In the genomic region with DNA sequence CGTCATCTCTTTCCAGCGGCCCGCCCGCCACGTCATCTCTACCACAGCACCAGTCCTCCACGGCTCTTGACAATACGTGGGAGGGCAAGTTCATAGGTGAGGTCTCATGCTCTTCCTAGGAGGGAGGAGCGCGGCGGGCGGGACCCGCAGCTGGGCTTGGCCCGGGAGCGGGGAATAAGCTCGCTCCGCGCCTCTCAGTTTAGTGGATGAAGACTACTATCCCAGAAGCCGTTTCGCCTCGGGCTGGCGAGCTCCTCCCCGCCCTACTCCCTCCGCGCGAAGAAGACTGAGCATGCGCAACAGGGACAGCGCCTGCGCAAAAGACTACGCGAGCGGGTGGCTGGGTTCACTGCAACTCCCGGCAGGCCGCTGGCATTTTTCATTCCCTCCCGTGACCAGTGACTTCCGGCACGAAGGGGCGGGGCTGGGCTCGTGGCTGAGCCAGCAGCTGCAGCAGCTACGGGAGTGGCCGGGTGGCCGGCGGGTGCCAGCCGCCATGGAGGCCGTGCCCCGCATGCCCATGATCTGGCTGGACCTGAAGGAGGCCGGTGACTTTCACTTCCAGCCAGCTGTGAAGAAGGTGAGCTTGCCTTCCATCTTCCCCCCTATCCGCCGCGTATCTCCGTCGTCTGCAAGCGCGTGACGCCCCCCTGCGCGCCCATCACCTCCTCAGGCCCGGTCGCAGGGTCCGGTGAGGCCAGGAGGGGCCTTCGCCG, we compare ENCODE assay signal across 1 cellular context.
A peak's percentile ranks its signal among the peaks of the same experiment; 100 is the strongest.
TF ChIP-seq lines count a peak whose summit lies in the region.

A gene with protein sequence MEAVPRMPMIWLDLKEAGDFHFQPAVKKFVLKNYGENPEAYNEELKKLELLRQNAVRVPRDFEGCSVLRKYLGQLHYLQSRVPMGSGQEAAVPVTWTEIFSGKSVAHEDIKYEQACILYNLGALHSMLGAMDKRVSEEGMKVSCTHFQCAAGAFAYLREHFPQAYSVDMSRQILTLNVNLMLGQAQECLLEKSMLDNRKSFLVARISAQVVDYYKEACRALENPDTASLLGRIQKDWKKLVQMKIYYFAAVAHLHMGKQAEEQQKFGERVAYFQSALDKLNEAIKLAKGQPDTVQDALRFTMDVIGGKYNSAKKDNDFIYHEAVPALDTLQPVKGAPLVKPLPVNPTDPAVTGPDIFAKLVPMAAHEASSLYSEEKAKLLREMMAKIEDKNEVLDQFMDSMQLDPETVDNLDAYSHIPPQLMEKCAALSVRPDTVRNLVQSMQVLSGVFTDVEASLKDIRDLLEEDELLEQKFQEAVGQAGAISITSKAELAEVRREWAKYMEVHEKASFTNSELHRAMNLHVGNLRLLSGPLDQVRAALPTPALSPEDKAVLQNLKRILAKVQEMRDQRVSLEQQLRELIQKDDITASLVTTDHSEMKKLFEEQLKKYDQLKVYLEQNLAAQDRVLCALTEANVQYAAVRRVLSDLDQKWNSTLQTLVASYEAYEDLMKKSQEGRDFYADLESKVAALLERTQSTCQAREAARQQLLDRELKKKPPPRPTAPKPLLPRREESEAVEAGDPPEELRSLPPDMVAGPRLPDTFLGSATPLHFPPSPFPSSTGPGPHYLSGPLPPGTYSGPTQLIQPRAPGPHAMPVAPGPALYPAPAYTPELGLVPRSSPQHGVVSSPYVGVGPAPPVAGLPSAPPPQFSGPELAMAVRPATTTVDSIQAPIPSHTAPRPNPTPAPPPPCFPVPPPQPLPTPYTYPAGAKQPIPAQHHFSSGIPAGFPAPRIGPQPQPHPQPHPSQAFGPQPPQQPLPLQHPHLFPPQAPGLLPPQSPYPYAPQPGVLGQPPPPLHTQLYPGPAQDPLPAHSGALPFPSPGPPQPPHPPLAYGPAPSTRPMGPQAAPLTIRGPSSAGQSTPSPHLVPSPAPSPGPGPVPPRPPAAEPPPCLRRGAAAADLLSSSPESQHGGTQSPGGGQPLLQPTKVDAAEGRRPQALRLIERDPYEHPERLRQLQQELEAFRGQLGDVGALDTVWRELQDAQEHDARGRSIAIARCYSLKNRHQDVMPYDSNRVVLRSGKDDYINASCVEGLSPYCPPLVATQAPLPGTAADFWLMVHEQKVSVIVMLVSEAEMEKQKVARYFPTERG (N-terminal part only) (plus strand): TSS at position 421 of the 716 bp plus-strand sequence. CDS start 76 bp downstream, at position 497.

TF ChIP-seq in GM23338, 12 proteins besides CTCF, POLR2A, EP300 and RAD21:
- TF ChIP-seq POLR2AphosphoS5 (IDR thresholded peaks at IDR 0.05; ENCODE audit: low read depth), result peak; percentile 90
- TF ChIP-seq CREB1 (CRISPR knock-in tag; IDR thresholded peaks at IDR 0.05; ENCODE audit: low read depth), result peak; percentile 90
- TF ChIP-seq STAT1 (IDR thresholded peaks at IDR 0.05; ENCODE audit: unreplicated experiment), result no peak
- TF ChIP-seq, protein P1, sequence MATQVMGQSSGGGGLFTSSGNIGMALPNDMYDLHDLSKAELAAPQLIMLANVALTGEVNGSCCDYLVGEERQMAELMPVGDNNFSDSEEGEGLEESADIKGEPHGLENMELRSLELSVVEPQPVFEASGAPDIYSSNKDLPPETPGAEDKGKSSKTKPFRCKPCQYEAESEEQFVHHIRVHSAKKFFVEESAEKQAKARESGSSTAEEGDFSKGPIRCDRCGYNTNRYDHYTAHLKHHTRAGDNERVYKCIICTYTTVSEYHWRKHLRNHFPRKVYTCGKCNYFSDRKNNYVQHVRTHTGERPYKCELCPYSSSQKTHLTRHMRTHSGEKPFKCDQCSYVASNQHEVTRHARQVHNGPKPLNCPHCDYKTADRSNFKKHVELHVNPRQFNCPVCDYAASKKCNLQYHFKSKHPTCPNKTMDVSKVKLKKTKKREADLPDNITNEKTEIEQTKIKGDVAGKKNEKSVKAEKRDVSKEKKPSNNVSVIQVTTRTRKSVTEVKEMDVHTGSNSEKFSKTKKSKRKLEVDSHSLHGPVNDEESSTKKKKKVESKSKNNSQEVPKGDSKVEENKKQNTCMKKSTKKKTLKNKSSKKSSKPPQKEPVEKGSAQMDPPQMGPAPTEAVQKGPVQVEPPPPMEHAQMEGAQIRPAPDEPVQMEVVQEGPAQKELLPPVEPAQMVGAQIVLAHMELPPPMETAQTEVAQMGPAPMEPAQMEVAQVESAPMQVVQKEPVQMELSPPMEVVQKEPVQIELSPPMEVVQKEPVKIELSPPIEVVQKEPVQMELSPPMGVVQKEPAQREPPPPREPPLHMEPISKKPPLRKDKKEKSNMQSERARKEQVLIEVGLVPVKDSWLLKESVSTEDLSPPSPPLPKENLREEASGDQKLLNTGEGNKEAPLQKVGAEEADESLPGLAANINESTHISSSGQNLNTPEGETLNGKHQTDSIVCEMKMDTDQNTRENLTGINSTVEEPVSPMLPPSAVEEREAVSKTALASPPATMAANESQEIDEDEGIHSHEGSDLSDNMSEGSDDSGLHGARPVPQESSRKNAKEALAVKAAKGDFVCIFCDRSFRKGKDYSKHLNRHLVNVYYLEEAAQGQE (IDR thresholded peaks at IDR 0.05; ENCODE audit: unreplicated experiment), result no peak
- TF ChIP-seq EZH2 (IDR thresholded peaks at IDR 0.05; ENCODE audit: low read depth, unreplicated experiment), result no peak
- TF ChIP-seq NANOG (IDR thresholded peaks at IDR 0.05; ENCODE audit: borderline replicate concordance), result no peak
- TF ChIP-seq JUNB (IDR thresholded peaks at IDR 0.05; ENCODE audit: unreplicated experiment), result no peak
- TF ChIP-seq ZNF331 (CRISPR knock-in tag; IDR thresholded peaks at IDR 0.05; ENCODE audit: low read depth), result no peak
- TF ChIP-seq, protein P2, sequence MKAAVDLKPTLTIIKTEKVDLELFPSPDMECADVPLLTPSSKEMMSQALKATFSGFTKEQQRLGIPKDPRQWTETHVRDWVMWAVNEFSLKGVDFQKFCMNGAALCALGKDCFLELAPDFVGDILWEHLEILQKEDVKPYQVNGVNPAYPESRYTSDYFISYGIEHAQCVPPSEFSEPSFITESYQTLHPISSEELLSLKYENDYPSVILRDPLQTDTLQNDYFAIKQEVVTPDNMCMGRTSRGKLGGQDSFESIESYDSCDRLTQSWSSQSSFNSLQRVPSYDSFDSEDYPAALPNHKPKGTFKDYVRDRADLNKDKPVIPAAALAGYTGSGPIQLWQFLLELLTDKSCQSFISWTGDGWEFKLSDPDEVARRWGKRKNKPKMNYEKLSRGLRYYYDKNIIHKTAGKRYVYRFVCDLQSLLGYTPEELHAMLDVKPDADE (IDR thresholded peaks at IDR 0.05), result peak; percentile 92
- TF ChIP-seq, protein P3, sequence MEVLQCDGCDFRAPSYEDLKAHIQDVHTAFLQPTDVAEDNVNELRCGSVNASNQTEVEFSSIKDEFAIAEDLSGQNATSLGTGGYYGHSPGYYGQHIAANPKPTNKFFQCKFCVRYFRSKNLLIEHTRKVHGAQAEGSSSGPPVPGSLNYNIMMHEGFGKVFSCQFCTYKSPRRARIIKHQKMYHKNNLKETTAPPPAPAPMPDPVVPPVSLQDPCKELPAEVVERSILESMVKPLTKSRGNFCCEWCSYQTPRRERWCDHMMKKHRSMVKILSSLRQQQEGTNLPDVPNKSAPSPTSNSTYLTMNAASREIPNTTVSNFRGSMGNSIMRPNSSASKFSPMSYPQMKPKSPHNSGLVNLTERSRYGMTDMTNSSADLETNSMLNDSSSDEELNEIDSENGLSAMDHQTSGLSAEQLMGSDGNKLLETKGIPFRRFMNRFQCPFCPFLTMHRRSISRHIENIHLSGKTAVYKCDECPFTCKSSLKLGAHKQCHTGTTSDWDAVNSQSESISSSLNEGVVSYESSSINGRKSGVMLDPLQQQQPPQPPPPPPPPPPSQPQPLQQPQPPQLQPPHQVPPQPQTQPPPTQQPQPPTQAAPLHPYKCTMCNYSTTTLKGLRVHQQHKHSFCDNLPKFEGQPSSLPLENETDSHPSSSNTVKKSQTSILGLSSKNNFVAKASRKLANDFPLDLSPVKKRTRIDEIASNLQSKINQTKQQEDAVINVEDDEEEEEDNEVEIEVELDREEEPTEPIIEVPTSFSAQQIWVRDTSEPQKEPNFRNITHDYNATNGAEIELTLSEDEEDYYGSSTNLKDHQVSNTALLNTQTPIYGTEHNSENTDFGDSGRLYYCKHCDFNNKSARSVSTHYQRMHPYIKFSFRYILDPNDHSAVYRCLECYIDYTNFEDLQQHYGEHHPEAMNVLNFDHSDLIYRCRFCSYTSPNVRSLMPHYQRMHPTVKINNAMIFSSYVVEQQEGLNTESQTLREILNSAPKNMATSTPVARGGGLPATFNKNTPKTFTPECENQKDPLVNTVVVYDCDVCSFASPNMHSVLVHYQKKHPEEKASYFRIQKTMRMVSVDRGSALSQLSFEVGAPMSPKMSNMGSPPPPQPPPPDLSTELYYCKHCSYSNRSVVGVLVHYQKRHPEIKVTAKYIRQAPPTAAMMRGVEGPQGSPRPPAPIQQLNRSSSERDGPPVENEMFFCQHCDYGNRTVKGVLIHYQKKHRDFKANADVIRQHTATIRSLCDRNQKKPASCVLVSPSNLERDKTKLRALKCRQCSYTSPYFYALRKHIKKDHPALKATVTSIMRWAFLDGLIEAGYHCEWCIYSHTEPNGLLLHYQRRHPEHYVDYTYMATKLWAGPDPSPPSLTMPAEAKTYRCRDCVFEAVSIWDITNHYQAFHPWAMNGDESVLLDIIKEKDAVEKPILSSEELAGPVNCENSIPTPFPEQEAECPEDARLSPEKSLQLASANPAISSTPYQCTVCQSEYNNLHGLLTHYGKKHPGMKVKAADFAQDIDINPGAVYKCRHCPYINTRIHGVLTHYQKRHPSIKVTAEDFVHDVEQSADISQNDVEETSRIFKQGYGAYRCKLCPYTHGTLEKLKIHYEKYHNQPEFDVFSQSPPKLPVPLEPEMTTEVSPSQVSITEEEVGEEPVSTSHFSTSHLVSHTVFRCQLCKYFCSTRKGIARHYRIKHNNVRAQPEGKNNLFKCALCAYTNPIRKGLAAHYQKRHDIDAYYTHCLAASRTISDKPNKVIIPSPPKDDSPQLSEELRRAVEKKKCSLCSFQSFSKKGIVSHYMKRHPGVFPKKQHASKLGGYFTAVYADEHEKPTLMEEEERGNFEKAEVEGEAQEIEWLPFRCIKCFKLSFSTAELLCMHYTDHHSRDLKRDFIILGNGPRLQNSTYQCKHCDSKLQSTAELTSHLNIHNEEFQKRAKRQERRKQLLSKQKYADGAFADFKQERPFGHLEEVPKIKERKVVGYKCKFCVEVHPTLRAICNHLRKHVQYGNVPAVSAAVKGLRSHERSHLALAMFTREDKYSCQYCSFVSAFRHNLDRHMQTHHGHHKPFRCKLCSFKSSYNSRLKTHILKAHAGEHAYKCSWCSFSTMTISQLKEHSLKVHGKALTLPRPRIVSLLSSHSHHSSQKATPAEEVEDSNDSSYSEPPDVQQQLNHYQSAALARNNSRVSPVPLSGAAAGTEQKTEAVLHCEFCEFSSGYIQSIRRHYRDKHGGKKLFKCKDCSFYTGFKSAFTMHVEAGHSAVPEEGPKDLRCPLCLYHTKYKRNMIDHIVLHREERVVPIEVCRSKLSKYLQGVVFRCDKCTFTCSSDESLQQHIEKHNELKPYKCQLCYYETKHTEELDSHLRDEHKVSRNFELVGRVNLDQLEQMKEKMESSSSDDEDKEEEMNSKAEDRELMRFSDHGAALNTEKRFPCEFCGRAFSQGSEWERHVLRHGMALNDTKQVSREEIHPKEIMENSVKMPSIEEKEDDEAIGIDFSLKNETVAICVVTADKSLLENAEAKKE (CRISPR knock-in tag; IDR thresholded peaks at IDR 0.05), result no peak
- no peak for TF ChIP-seq ZNF114 (CRISPR knock-in tag; IDR thresholded peaks at IDR 0.05)
- no peak for TF ChIP-seq EZH2phosphoT487 (IDR thresholded peaks at IDR 0.05; ENCODE audit: unreplicated experiment)
